ENCODE assay signal across 1 cellular context in genomic region chr16:52573365-52574104, GRCh38.
TF ChIP-seq lines count a peak whose summit lies in the region.

No MANE protein-coding gene starts in this region.

TF ChIP-seq in HepG2, 621 proteins besides CTCF, POLR2A, EP300 and RAD21 (continued from another document and continues in another):
- TF ChIP-seq PAXIP1 (CRISPR knock-in tag; conservative IDR thresholded peaks at IDR 0.05) (peak; percentile 95), SMYD3 (CRISPR knock-in tag; IDR thresholded peaks at IDR 0.05) (peak; percentile 94), LCORL (IDR thresholded peaks at IDR 0.05) (no peak), LCORL (CRISPR knock-in tag; IDR thresholded peaks at IDR 0.05) (peak; percentile 92), ZNF552 (CRISPR knock-in tag; IDR thresholded peaks at IDR 0.05; ENCODE audit: borderline replicate concordance) (no peak), ZNF432 (CRISPR knock-in tag; IDR thresholded peaks at IDR 0.05; ENCODE audit: borderline replicate concordance) (no peak), ZNF264 (CRISPR knock-in tag; IDR thresholded peaks at IDR 0.05) (peak; percentile 55), TOPORS (CRISPR knock-in tag; IDR thresholded peaks at IDR 0.05) (peak; percentile 51; the same call in 1 of the 2 replicates), ZNF567 (CRISPR knock-in tag; IDR thresholded peaks at IDR 0.05; ENCODE audit: borderline replicate concordance) (no peak), CC2D1A (CRISPR knock-in tag; IDR thresholded peaks at IDR 0.05) (no peak), TGIF2 (CRISPR knock-in tag; IDR thresholded peaks at IDR 0.05) (peak; percentile 94), RBM39 (IDR thresholded peaks at IDR 0.05; ENCODE audit: low read depth, low read length, poor library complexity, severe bottlenecking) (no peak), TSC22D2 (CRISPR knock-in tag; IDR thresholded peaks at IDR 0.05; ENCODE audit: borderline replicate concordance) (peak; percentile 66; the same call in 1 of the 2 replicates), ATF7-NPFF (CRISPR knock-in tag; IDR thresholded peaks at IDR 0.05; ENCODE audit: low read depth) (0 out of 2 replicates have a peak, but pooled peaks have one; percentile 10), ARNTL (CRISPR knock-in tag; IDR thresholded peaks at IDR 0.05) (peak; percentile 69; the same call in 1 of the 2 replicates), PTBP1 (IDR thresholded peaks at IDR 0.05; ENCODE audit: low read depth, low read length, poor library complexity, severe bottlenecking) (no peak), MIER2 (CRISPR knock-in tag; IDR thresholded peaks at IDR 0.05) (peak; percentile 77; the same call in 1 of the 2 replicates), ZNF547 (CRISPR knock-in tag; IDR thresholded peaks at IDR 0.05) (no peak), ZNF775 (CRISPR knock-in tag; IDR thresholded peaks at IDR 0.05; ENCODE audit: borderline replicate concordance) (peak; percentile 78; the same call in 1 of the 2 replicates), ZNF761 (CRISPR knock-in tag; conservative IDR thresholded peaks at IDR 0.05) (0 out of 2 replicates have a peak, but pooled peaks have one; percentile 78), BRCA1 (CRISPR knock-in tag; IDR thresholded peaks at IDR 0.05) (no peak; the same call in 1 of the 2 replicates), ZNF180 (CRISPR knock-in tag; IDR thresholded peaks at IDR 0.05; ENCODE audit: borderline replicate concordance, low read depth) (no peak), SKI (IDR thresholded peaks at IDR 0.05; ENCODE audit: partially characterized antibody) (no peak), HHEX (CRISPR knock-in tag; IDR thresholded peaks at IDR 0.05) (peak; percentile 20; the same call in 1 of the 2 replicates), ELF3 (CRISPR knock-in tag; IDR thresholded peaks at IDR 0.05) (peak; percentile 100), SOX6 (IDR thresholded peaks at IDR 0.05) (no peak), SOX6 (CRISPR knock-in tag; IDR thresholded peaks at IDR 0.05) (peak; percentile 91), KLF16 (CRISPR knock-in tag; IDR thresholded peaks at IDR 0.05) (peak in 1 of 2 experiments; percentile 84; a peak in 2 of 4 replicates), IRF1 (CRISPR knock-in tag; IDR thresholded peaks at IDR 0.05; ENCODE audit: low read depth) (no peak), ZNF337 (CRISPR knock-in tag; IDR thresholded peaks at IDR 0.05; ENCODE audit: borderline replicate concordance, low read depth) (0 out of 2 replicates have a peak, but pooled peaks have one; percentile 59), TARDBP (CRISPR knock-in tag; IDR thresholded peaks at IDR 0.05) (peak; percentile 95), CENPX (CRISPR knock-in tag; IDR thresholded peaks at IDR 0.05) (no peak), NFYC (CRISPR knock-in tag; IDR thresholded peaks at IDR 0.05) (peak; percentile 31; the same call in 1 of the 2 replicates), HMG20A (CRISPR knock-in tag; IDR thresholded peaks at IDR 0.05; ENCODE audit: borderline replicate concordance) (peak; percentile 97), ZNF513 (CRISPR knock-in tag; conservative IDR thresholded peaks at IDR 0.05) (no peak), PHF8 (CRISPR knock-in tag; IDR thresholded peaks at IDR 0.05) (peak; percentile 32), NR2F6 (IDR thresholded peaks at IDR 0.05) (no peak; the same call in 1 of the 2 replicates), NR2F6 (CRISPR knock-in tag; IDR thresholded peaks at IDR 0.05) (peak; percentile 77), ARNT (IDR thresholded peaks at IDR 0.05) (no peak), ZNF713 (CRISPR knock-in tag; IDR thresholded peaks at IDR 0.05) (no peak), ZFP36L2 (CRISPR knock-in tag; IDR thresholded peaks at IDR 0.05) (no peak), SMC3 (IDR thresholded peaks at IDR 0.05; ENCODE audit: low read length) (no peak), HNRNPUL1 (IDR thresholded peaks at IDR 0.05; ENCODE audit: low read depth, low read length) (peak; percentile 63; the same call in 1 of the 2 replicates), SRSF1 (optimal IDR thresholded peaks at IDR 0.05; ENCODE audit: low read depth, low read length) (no peak), ARHGAP35 (CRISPR knock-in tag; IDR thresholded peaks at IDR 0.05; ENCODE audit: borderline replicate concordance) (no peak)
- TF ChIP-seq, protein P1, sequence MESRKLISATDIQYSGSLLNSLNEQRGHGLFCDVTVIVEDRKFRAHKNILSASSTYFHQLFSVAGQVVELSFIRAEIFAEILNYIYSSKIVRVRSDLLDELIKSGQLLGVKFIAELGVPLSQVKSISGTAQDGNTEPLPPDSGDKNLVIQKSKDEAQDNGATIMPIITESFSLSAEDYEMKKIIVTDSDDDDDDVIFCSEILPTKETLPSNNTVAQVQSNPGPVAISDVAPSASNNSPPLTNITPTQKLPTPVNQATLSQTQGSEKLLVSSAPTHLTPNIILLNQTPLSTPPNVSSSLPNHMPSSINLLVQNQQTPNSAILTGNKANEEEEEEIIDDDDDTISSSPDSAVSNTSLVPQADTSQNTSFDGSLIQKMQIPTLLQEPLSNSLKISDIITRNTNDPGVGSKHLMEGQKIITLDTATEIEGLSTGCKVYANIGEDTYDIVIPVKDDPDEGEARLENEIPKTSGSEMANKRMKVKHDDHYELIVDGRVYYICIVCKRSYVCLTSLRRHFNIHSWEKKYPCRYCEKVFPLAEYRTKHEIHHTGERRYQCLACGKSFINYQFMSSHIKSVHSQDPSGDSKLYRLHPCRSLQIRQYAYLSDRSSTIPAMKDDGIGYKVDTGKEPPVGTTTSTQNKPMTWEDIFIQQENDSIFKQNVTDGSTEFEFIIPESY (CRISPR knock-in tag; IDR thresholded peaks at IDR 0.05), result no peak
- TF ChIP-seq, protein P2, sequence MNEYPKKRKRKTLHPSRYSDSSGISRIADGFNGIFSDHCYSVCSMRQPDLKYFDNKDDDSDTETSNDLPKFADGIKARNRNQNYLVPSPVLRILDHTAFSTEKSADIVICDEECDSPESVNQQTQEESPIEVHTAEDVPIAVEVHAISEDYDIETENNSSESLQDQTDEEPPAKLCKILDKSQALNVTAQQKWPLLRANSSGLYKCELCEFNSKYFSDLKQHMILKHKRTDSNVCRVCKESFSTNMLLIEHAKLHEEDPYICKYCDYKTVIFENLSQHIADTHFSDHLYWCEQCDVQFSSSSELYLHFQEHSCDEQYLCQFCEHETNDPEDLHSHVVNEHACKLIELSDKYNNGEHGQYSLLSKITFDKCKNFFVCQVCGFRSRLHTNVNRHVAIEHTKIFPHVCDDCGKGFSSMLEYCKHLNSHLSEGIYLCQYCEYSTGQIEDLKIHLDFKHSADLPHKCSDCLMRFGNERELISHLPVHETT (CRISPR knock-in tag; conservative IDR thresholded peaks at IDR 0.05), result no peak
- TF ChIP-seq, protein P3, sequence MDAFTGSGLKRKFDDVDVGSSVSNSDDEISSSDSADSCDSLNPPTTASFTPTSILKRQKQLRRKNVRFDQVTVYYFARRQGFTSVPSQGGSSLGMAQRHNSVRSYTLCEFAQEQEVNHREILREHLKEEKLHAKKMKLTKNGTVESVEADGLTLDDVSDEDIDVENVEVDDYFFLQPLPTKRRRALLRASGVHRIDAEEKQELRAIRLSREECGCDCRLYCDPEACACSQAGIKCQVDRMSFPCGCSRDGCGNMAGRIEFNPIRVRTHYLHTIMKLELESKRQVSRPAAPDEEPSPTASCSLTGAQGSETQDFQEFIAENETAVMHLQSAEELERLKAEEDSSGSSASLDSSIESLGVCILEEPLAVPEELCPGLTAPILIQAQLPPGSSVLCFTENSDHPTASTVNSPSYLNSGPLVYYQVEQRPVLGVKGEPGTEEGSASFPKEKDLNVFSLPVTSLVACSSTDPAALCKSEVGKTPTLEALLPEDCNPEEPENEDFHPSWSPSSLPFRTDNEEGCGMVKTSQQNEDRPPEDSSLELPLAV (CRISPR knock-in tag; conservative IDR thresholded peaks at IDR 0.05; ENCODE audit: low read depth), result no peak
- TF ChIP-seq, protein P4, sequence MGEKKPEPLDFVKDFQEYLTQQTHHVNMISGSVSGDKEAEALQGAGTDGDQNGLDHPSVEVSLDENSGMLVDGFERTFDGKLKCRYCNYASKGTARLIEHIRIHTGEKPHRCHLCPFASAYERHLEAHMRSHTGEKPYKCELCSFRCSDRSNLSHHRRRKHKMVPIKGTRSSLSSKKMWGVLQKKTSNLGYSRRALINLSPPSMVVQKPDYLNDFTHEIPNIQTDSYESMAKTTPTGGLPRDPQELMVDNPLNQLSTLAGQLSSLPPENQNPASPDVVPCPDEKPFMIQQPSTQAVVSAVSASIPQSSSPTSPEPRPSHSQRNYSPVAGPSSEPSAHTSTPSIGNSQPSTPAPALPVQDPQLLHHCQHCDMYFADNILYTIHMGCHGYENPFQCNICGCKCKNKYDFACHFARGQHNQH (CRISPR knock-in tag; IDR thresholded peaks at IDR 0.05), result peak; percentile 91
- TF ChIP-seq, protein P5, sequence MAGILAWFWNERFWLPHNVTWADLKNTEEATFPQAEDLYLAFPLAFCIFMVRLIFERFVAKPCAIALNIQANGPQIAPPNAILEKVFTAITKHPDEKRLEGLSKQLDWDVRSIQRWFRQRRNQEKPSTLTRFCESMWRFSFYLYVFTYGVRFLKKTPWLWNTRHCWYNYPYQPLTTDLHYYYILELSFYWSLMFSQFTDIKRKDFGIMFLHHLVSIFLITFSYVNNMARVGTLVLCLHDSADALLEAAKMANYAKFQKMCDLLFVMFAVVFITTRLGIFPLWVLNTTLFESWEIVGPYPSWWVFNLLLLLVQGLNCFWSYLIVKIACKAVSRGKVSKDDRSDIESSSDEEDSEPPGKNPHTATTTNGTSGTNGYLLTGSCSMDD (CRISPR knock-in tag; IDR thresholded peaks at IDR 0.05), result no peak
- TF ChIP-seq, protein P6, sequence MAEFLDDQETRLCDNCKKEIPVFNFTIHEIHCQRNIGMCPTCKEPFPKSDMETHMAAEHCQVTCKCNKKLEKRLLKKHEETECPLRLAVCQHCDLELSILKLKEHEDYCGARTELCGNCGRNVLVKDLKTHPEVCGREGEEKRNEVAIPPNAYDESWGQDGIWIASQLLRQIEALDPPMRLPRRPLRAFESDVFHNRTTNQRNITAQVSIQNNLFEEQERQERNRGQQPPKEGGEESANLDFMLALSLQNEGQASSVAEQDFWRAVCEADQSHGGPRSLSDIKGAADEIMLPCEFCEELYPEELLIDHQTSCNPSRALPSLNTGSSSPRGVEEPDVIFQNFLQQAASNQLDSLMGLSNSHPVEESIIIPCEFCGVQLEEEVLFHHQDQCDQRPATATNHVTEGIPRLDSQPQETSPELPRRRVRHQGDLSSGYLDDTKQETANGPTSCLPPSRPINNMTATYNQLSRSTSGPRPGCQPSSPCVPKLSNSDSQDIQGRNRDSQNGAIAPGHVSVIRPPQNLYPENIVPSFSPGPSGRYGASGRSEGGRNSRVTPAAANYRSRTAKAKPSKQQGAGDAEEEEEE (CRISPR knock-in tag; IDR thresholded peaks at IDR 0.05; ENCODE audit: borderline replicate concordance), result no peak
- TF ChIP-seq, protein P7, sequence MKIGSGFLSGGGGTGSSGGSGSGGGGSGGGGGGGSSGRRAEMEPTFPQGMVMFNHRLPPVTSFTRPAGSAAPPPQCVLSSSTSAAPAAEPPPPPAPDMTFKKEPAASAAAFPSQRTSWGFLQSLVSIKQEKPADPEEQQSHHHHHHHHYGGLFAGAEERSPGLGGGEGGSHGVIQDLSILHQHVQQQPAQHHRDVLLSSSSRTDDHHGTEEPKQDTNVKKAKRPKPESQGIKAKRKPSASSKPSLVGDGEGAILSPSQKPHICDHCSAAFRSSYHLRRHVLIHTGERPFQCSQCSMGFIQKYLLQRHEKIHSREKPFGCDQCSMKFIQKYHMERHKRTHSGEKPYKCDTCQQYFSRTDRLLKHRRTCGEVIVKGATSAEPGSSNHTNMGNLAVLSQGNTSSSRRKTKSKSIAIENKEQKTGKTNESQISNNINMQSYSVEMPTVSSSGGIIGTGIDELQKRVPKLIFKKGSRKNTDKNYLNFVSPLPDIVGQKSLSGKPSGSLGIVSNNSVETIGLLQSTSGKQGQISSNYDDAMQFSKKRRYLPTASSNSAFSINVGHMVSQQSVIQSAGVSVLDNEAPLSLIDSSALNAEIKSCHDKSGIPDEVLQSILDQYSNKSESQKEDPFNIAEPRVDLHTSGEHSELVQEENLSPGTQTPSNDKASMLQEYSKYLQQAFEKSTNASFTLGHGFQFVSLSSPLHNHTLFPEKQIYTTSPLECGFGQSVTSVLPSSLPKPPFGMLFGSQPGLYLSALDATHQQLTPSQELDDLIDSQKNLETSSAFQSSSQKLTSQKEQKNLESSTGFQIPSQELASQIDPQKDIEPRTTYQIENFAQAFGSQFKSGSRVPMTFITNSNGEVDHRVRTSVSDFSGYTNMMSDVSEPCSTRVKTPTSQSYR (CRISPR knock-in tag; IDR thresholded peaks at IDR 0.05; ENCODE audit: borderline replicate concordance), result peak; percentile 41; the same call in 1 of the 2 replicates
